In genomic region chr11:115624065-115624464, GRCh38 we compare ENCODE assay signal across 21 cellular contexts.
DNase-seq lines count a peak whose midpoint lies in the region; ATAC-seq and TF ChIP-seq lines count a peak whose summit lies in the region.
"Had no signal": no experiment of that assay in that cellular context is flagged by ENCODE, and none has a peak within 500 bp of the region (broad histone marks: within the 10 kb centered on the region; RNA-seq: fewer than 3 reads in every experiment).

No MANE protein-coding gene starts in this region.

- H3K4me1 Mint-ChIP-seq in chondrocyte (ENCODE audit: low read depth) (peaks cover 23% of the 10 kb centered on the region), neural crest cell (peaks cover 65% of the 10 kb centered on the region)
- H3K4me1 Mint-ChIP-seq: B cell; CD4-positive, CD25-positive, alpha-beta regulatory T cell had no signal

- in situ Hi-C loops in ACHN (cut with HindIII; ENCODE audit: low pct_ligation_motif_present, low pct_unique_long_range_greater_than_20kb, low sequenced_read_pairs): no loop called here

- H3K27me3 ChIP-seq in upper lobe of left lung: no peaks in the 10 kb centered on the region

- no peak for TF ChIP-seq POLR2A in upper lobe of left lung (IDR thresholded peaks at IDR 0.05)

- H3K27me3 Mint-ChIP-seq in chondrocyte (ENCODE audit: low read depth): peaks cover 27% of the 10 kb centered on the region
- H3K27me3 Mint-ChIP-seq in neural crest cell (ENCODE audit: low read depth): no peaks in the 10 kb centered on the region
- H3K27me3 Mint-ChIP-seq: B cell; CD4-positive, CD25-positive, alpha-beta regulatory T cell had no signal

- CTCF ChIA-PET in HEK293T (lab: Yijun Ruan, JAX): interaction anchor here (0.6 to 1.1 kb wide), 5 partner anchors 34 to 260 kb away, joined by 3 to 8 read pairs (median 4); no protein-coding TSS in a partner anchor

- H3K36me3 ChIP-seq in upper lobe of left lung: no peaks in the 10 kb centered on the region
- H3K36me3 ChIP-seq: HAP-1 had no signal

- DNase-seq in ACHN: peak; percentile 26
- no peak for DNase-seq in HEK293T (ENCODE audit: extremely low spot score)
- no peak for DNase-seq in chondrocyte (ENCODE audit: low spot score)
- DNase-seq in neural crest cell (ENCODE audit: low read depth, low spot score): no peak
- DNase-seq in GOT3 (lab: John Stamatoyannopoulos, UW): no peak
- DNase-seq in activated naive CD4-positive, alpha-beta T cell treated with Interleukin-2 at 50 U/mL for 16 hours: no peak
- DNase-seq in upper lobe of left lung: no peak
- DNase-seq: CD4-positive, CD25-positive, alpha-beta regulatory T cell; DMS79 treated with DMSO at 0.1 percent for 48 hours; KG1; NCI-H1092 treated with DMSO at 0.1 percent for 48 hours; NCI-H1436 treated with DMSO at 0.1 percent for 48 hours; NCI-H1930; NCI-H226; NCI-H510A treated with DMSO at 0.1 percent for 48 hours; NCI-H748 treated with DMSO at 0.1 percent for 48 hours; SIG-M5 had no signal

- WGBS in upper lobe of left lung, 2 donors: 92 to 93% methylated on average over 7 of the region's 7 CpGs

- H3K27ac ChIP-seq in upper lobe of left lung: no peak overlapping the region
- H3K27ac ChIP-seq: HL-60 had no signal

- no peak for TF ChIP-seq EP300 in upper lobe of left lung (IDR thresholded peaks at IDR 0.05)

- H3K27ac Mint-ChIP-seq in chondrocyte (ENCODE audit: unreplicated experiment) (no peak overlapping the region), neural crest cell (ENCODE audit: unreplicated experiment) (no peak overlapping the region)
- H3K27ac Mint-ChIP-seq: B cell; CD4-positive, CD25-positive, alpha-beta regulatory T cell had no signal

- H3K36me3 Mint-ChIP-seq in chondrocyte (ENCODE audit: low read depth) (peaks cover 1% of the 10 kb centered on the region), neural crest cell (ENCODE audit: low read depth) (no peaks in the 10 kb centered on the region)
- H3K36me3 Mint-ChIP-seq: CD4-positive, CD25-positive, alpha-beta regulatory T cell had no signal

- TF ChIP-seq CTCF in chondrocyte (IDR thresholded peaks at IDR 0.05): peak; percentile 59
- no peak for TF ChIP-seq CTCF in neural crest cell (conservative IDR thresholded peaks at IDR 0.05)
- no peak for TF ChIP-seq CTCF in upper lobe of left lung (IDR thresholded peaks at IDR 0.05)

- H3K9me3 Mint-ChIP-seq in chondrocyte (ENCODE audit: low read depth) (no peaks in the 10 kb centered on the region), neural crest cell (no peaks in the 10 kb centered on the region)

- POLR2A ChIA-PET in HEK293T (lab: Yijun Ruan, JAX): no interaction called here

- H3K4me3 Mint-ChIP-seq in chondrocyte (ENCODE audit: unreplicated experiment) (no peak overlapping the region), neural crest cell (peak overlapping the region; percentile 1)
- H3K4me3 Mint-ChIP-seq: B cell; CD4-positive, CD25-positive, alpha-beta regulatory T cell had no signal

- no peak overlapping the region for H3K4me3 ChIP-seq in upper lobe of left lung
- H3K4me3 ChIP-seq: HAP-1 had no signal

- no peaks in the 10 kb centered on the region for H3K4me1 ChIP-seq in upper lobe of left lung
- H3K4me1 ChIP-seq: HAP-1 had no signal

- ATAC-seq in HG03175 (IDR thresholded peaks at IDR 0.05; ENCODE audit: unreplicated experiment) (no peak), upper lobe of left lung (ENCODE audit: low FRiP score in 2 of 2) (no peak)

- no peaks in the 10 kb centered on the region for H3K9me3 ChIP-seq in upper lobe of left lung
- H3K9me3 ChIP-seq: HAP-1 had no signal

TF ChIP-seq in HEK293T, 16 proteins besides CTCF, POLR2A, EP300 and RAD21:
- TF ChIP-seq SP1 (IDR thresholded peaks at IDR 0.05) (no peak), HDGF (IDR thresholded peaks at IDR 0.05; ENCODE audit: borderline replicate concordance) (no peak), ZNF384 (IDR thresholded peaks at IDR 0.05) (peak; percentile 88), ELF4 (IDR thresholded peaks at IDR 0.05) (no peak)
